In the genomic region with DNA sequence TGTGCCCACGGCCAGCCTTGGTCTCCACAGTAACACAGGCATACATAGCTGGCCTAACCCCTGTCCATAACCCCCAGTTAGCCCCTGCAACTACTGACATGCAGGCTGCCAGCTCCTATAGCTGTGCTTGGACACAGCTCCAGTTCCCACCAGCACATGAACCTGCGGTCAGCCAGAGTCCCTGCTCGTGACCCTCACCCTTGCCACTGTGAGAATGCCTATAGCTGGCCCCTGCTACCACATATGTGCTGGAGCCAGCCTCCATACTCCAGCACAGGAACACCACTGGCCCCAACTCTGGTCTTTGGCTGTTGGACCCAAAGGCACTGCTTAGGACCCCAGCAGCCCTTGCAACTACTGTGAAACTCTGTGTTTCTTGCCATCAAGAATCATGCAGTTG, we compare ENCODE assay signal across 7 cellular contexts.
"Had no signal": no experiment of that assay in that cellular context is flagged by ENCODE, and none has a peak within 500 bp of the region (broad histone marks: within the 10 kb centered on the region; RNA-seq: fewer than 3 reads in every experiment).

No MANE protein-coding gene starts in this region.

- DNase-seq: GM23248, GOT3, H9, HCEC 1CT, IMR-90, KG1 had no signal

- H2AFZ ChIP-seq: GM23248 had no signal

- ATAC-seq: K562 had no signal

- H3K9ac ChIP-seq: GM23248 had no signal

- H3K27ac ChIP-seq: GM23248 had no signal

- H3K4me3 ChIP-seq: GM23248, K562 had no signal
